In genomic region chr9:121987312-121987711, GRCh38 we compare ENCODE assay signal across 14 cellular contexts.
"Had no signal": no experiment of that assay in that cellular context is flagged by ENCODE, and none has a peak within 500 bp of the region (broad histone marks: within the 10 kb centered on the region; RNA-seq: fewer than 3 reads in every experiment).

No MANE protein-coding gene starts in this region.

- H3K4me2 ChIP-seq: neural progenitor cell had no signal

- H3K9me3 ChIP-seq: esophagus squamous epithelium, stomach, uterus had no signal

- H3K27ac ChIP-seq: esophagus squamous epithelium, neural progenitor cell, stomach, uterus had no signal

- H3K4me1 ChIP-seq: neural progenitor cell, uterus had no signal

- H3K27me3 ChIP-seq: esophagus squamous epithelium, stomach, uterus had no signal

- H3K4me3 ChIP-seq: esophagus squamous epithelium, neural progenitor cell, stomach, uterus had no signal

- H2AFZ ChIP-seq: neural progenitor cell had no signal

- DNase-seq: activated CD4-positive, alpha-beta T cell treated with anti-CD3 and anti-CD28 coated beads, Interleukin-2, amount 50 U/mL, for 4 hours; activated naive CD4-positive, alpha-beta T cell treated with anti-CD3 and anti-CD28 coated beads, Interleukin-2, amount 10 ng/mL, durations not matched to agents 7 days and 5 days; activated T-cell treated with anti-CD3 and anti-CD28 coated beads, Interleukin-2, amount 50 U/mL, for 1 hour; effector CD8-positive, alpha-beta T cell; esophagus squamous epithelium; glutamatergic neuron; left colon; midbrain; stimulated activated CD4-positive, alpha-beta T cell treated with anti-CD3 and anti-CD28 coated beads, Interleukin-12 subunit alpha, Interleukin-12 subunit beta, amount 100 ng/mL, for 4 hours; stimulated activated CD4-positive, alpha-beta T cell treated with anti-CD3 and anti-CD28 coated beads, Interleukin-2, amount 100 ng/mL, for 24 hours; stomach; SW 1271; uterus had no signal

- H3K36me3 ChIP-seq: neural progenitor cell, uterus had no signal
